ENCODE assay signal across 16 cellular contexts in genomic region chr6:14792118-14792955, GRCh38.
DNase-seq lines count a peak whose midpoint lies in the region; ATAC-seq and TF ChIP-seq lines count a peak whose summit lies in the region.
"Had no signal": no experiment of that assay in that cellular context is flagged by ENCODE, and none has a peak within 500 bp of the region (broad histone marks: within the 10 kb centered on the region; RNA-seq: fewer than 3 reads in every experiment).

No MANE protein-coding gene starts in this region.

- no peaks in the 10 kb centered on the region for H3K9me3 ChIP-seq in breast epithelium
- H3K9me3 ChIP-seq: prostate gland had no signal

- ATAC-seq in left colon (peak; percentile 94), GM19452 (IDR thresholded peaks at IDR 0.05; ENCODE audit: unreplicated experiment) (no peak)
- ATAC-seq: left ventricle myocardium superior had no signal

- intact Hi-C loops in left colon (cut with DNase I, micrococcal nuclease): no loop called here
- intact Hi-C loops in breast epithelium (cut with DNase I; ENCODE audit: low total_unique reads): no loop called here

- H3K36me3 ChIP-seq in breast epithelium: no peaks in the 10 kb centered on the region
- H3K36me3 ChIP-seq: prostate gland had no signal

- no peaks in the 10 kb centered on the region for H3K27me3 ChIP-seq in breast epithelium

- no peak for TF ChIP-seq POLR2A in breast epithelium (IDR thresholded peaks at IDR 0.05)

- DNase-seq in EL: peak; percentile 18
- peak; percentile 64 for DNase-seq in MV-4-11 (lab: John Stamatoyannopoulos, UW)
- peak; percentile 60 for DNase-seq in OCI-M1 (lab: John Stamatoyannopoulos, UW)
- DNase-seq in left colon: no peak
- no peak for DNase-seq in breast epithelium (ENCODE audit: low spot score in 2 of 2)
- no peak for DNase-seq in DMS53 treated with DMSO at 0.1 percent for 48 hours (lab: John Stamatoyannopoulos, UW; ENCODE audit: unreplicated experiment)
- DNase-seq in dedifferentiated amniotic fluid mesenchymal stem cell (ENCODE audit: extremely low spot score): no peak
- DNase-seq: activated CD4-positive, CD25-positive, alpha-beta regulatory T cell; activated naive CD4-positive, alpha-beta T cell; CD4-positive, CD25-positive, alpha-beta regulatory T cell; dorsolateral prefrontal cortex; left ventricle myocardium superior; naive B cell had no signal

- H3K4me1 ChIP-seq in breast epithelium: no peaks in the 10 kb centered on the region
- H3K4me1 ChIP-seq: prostate gland had no signal

- no peak overlapping the region for H3K27ac ChIP-seq in breast epithelium
- H3K27ac ChIP-seq: dorsolateral prefrontal cortex, HL-60, prostate gland had no signal

- no peak overlapping the region for H3K4me3 ChIP-seq in breast epithelium
- H3K4me3 ChIP-seq: dorsolateral prefrontal cortex, prostate gland had no signal

- TF ChIP-seq CTCF in breast epithelium (IDR thresholded peaks at IDR 0.05): no peak

Comparison
In these comparisons a context has a peak if more than half of its experiments do, and no peak if none do; other contexts are left out.
1. DNase-seq: peak in EL (single experiment), MV-4-11 (single experiment) and OCI-M1 (single experiment); none in left colon (0 of 2), breast epithelium (0 of 2), DMS53 treated with DMSO at 0.1 percent for 48 hours (single experiment) and dedifferentiated amniotic fluid mesenchymal stem cell (single experiment).